In the genomic region with DNA sequence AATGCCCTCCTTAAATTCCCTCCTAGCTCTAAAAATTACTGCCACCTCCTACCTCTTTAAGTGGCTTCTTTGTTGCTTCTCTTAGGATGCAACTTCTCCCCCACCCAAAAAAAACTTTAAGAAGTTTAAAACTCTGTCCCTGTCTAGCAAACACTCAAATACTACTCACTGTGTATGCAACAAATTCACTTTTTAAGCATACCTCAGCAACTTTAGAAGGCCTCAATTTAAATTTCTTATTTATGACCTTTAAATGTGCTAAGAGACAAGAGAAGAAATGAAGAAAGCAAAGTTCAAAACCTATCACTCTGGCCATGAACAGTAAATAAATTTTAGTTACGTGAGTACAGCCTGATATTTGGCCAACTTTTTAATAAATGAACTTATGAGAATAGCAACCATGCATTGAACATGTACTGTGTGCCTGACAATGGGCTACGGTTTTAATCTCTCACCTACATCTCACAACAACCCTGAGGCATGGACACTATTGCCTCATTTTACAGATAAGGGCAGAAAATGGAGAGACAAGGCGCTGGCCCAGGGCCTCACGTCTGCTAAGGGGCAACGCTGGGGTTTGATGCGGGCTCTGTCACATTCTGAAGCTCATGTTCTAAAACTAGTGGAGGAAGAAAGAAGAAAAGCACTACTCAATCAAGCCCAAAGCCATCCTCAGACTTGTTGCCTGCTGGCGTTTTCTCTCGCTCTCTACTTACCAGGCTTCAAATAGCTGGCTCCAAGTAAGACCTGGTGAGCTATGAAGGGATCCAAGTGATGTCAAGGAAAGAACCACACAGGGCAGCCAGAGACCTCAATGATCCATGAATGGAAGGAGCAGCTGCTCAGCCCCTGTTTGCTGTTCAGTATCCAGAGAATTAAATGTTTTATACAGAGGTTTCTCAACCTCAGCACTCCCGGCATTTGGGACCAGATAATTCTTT, we compare ENCODE assay signal across 11 cellular contexts.
"Had no signal": no experiment of that assay in that cellular context is flagged by ENCODE, and none has a peak within 500 bp of the region (broad histone marks: within the 10 kb centered on the region; RNA-seq: fewer than 3 reads in every experiment).

No MANE protein-coding gene starts in this region.

- H3K4me3 Mint-ChIP-seq: activated naive CD4-positive, alpha-beta T cell treated with anti-CD3 and anti-CD28 coated beads, Interleukin-2, amount 10 ng/mL, durations not matched to agents 7 days and 5 days; mesothelial cell of epicardium had no signal

- H3K36me3 ChIP-seq: adrenal gland, gastrocnemius medialis, right lobe of liver had no signal

- H3K27ac Mint-ChIP-seq: activated naive CD4-positive, alpha-beta T cell treated with anti-CD3 and anti-CD28 coated beads, Interleukin-2, amount 10 ng/mL, durations not matched to agents 7 days and 5 days; mesothelial cell of epicardium had no signal

- H3K4me1 ChIP-seq: adrenal gland, gastrocnemius medialis, right lobe of liver, upper lobe of left lung had no signal

- H3K4me3 ChIP-seq: adrenal gland, gastrocnemius medialis, heart right ventricle, lung, right lobe of liver, upper lobe of left lung had no signal

- H3K27me3 ChIP-seq: adrenal gland, gastrocnemius medialis, heart right ventricle, right lobe of liver, upper lobe of left lung had no signal

- H3K9me3 ChIP-seq: adrenal gland, gastrocnemius medialis, heart right ventricle, right lobe of liver, upper lobe of left lung had no signal

- ATAC-seq: gastrocnemius medialis had no signal

- H3K27ac ChIP-seq: adrenal gland, gastrocnemius medialis, heart right ventricle, right lobe of liver, upper lobe of left lung had no signal

- H3K9me3 Mint-ChIP-seq: activated naive CD4-positive, alpha-beta T cell treated with anti-CD3 and anti-CD28 coated beads, Interleukin-2, amount 10 ng/mL, durations not matched to agents 7 days and 5 days; mesothelial cell of epicardium had no signal

- H3K36me3 Mint-ChIP-seq: activated naive CD4-positive, alpha-beta T cell treated with anti-CD3 and anti-CD28 coated beads, Interleukin-2, amount 10 ng/mL, durations not matched to agents 7 days and 5 days; mesothelial cell of epicardium had no signal

- H3K4me1 Mint-ChIP-seq: mesothelial cell of epicardium had no signal

- DNase-seq: activated CD4-positive, alpha-beta T cell treated with anti-CD3 and anti-CD28 coated beads, Interleukin-2, amount 50 U/mL, for 4 hours; dermis blood vessel endothelial cell; gastrocnemius medialis; left cardiac atrium; upper lobe of left lung had no signal
